19 cellular contexts compared by ENCODE assay signal in the genomic region with DNA sequence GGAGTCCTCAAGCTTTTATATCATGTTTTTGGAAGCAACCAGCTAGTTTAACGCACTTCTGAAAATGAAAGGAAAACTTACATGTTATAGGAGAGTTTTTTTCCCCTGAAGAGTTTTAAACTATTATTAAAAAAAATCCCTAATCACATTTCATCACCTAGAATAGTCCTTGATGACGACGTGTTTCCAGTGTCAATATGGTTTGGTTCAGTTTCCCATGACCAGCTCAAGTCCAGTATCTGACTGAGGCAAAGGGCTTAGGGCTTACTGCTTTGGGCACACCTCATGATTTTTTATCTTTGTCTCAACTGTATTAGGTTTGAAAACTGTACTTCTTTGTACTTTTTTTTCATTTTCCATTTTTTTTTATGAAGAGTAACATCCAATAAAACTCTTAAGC. TPM values are rescaled to one million over a fixed set of nuclear protein-coding genes. Genes with fewer than 3 reads are reported as not detected.
DNase-seq lines count a peak whose midpoint lies in the region; ATAC-seq, FAIRE-seq and TF ChIP-seq lines count a peak whose summit lies in the region.
"Had no signal": no experiment of that assay in that cellular context is flagged by ENCODE, and none has a peak within 500 bp of the region (broad histone marks: within the 10 kb centered on the region; RNA-seq: fewer than 3 reads in every experiment).

No MANE protein-coding gene starts in this region.

- TF ChIP-seq CTCF in activated CD8-positive, alpha-beta T cell treated with anti-CD3 and anti-CD28 coated beads for 36 hours (IDR thresholded peaks at IDR 0.05) = no peak
- TF ChIP-seq CTCF in fibroblast of villous mesenchyme (IDR thresholded peaks at IDR 0.05; ENCODE audit: insufficient read depth, low read depth, low read length) = no peak

- peak overlapping the region; percentile 29 for H3K4me3 ChIP-seq in fibroblast of villous mesenchyme (ENCODE audit: low read depth, low read length)
- H3K4me3 ChIP-seq: HAP-1, heart left ventricle, PC-9 had no signal

- peaks cover 4% of the 10 kb centered on the region for H3K9me3 Mint-ChIP-seq in activated CD8-positive, alpha-beta T cell treated with anti-CD3 and anti-CD28 coated beads for 36 hours
- H3K9me3 Mint-ChIP-seq in activated CD8-positive, alpha-beta T cell treated with anti-CD3 and anti-CD28 coated beads, Interleukin-2, amount 10 ng/mL, durations not matched to agents 7 days and 5 days (ENCODE audit: insufficient read depth) = no peaks in the 10 kb centered on the region
- H3K9me3 Mint-ChIP-seq: dendritic cell treated with granulocyte-macrophage colony-stimulating factor and Interleukin-4, amounts not matched to agents 40 ng/mL and 50 ng/mL, for 4 days had no signal

- peak; percentile 5 for DNase-seq in activated CD8-positive, alpha-beta T cell treated with anti-CD3 and anti-CD28 coated beads for 36 hours
- DNase-seq in activated CD8-positive, alpha-beta T cell treated with anti-CD3 and anti-CD28 coated beads, Interleukin-2, amount 10 ng/mL, durations not matched to agents 7 days and 5 days = no peak
- DNase-seq in GM18507 (ENCODE audit: extremely low spot score, insufficient read length, low read depth) = no peak
- DNase-seq in OCI-M1 (lab: John Stamatoyannopoulos, UW) = peak; percentile 71
- peak; percentile 39 for DNase-seq in fibroblast of villous mesenchyme (ENCODE audit: low read depth)
- DNase-seq in NCI-H2107 (lab: John Stamatoyannopoulos, UW) = no peak
- DNase-seq in NCI-H1930 (lab: John Stamatoyannopoulos, UW) = no peak
- no peak for DNase-seq in NK-92 (lab: John Stamatoyannopoulos, UW; ENCODE audit: unreplicated experiment)
- DNase-seq: DND-41, erythroblast, heart left ventricle, mesendoderm, NCI-H2081, NCI-H69, PC-9, retina had no signal

- POLR2A ChIA-PET in activated CD8-positive, alpha-beta T cell treated with anti-CD3 and anti-CD28 coated beads for 36 hours (lab: Charles Lee) = interaction anchor here (0.7 kb wide), 1 partner anchor 177 kb away, joined by 3 read pairs; no protein-coding TSS in a partner anchor
- POLR2A ChIA-PET in activated CD8-positive, alpha-beta T cell treated with anti-CD3 and anti-CD28 coated beads, Interleukin-2, amount 10 ng/mL, durations not matched to agents 7 days and 5 days (lab: Charles Lee) = no interaction called here

- FAIRE-seq in GM18507 (lab: Jason Lieb, UNC) = peak; percentile 61

- H3K27ac Mint-ChIP-seq in activated CD8-positive, alpha-beta T cell treated with anti-CD3 and anti-CD28 coated beads for 36 hours = peak overlapping the region; percentile 34
- H3K27ac Mint-ChIP-seq in activated CD8-positive, alpha-beta T cell treated with anti-CD3 and anti-CD28 coated beads, Interleukin-2, amount 10 ng/mL, durations not matched to agents 7 days and 5 days = no peak overlapping the region
- H3K27ac Mint-ChIP-seq: brain; dendritic cell treated with granulocyte-macrophage colony-stimulating factor and Interleukin-4, amounts not matched to agents 40 ng/mL and 50 ng/mL, for 4 days had no signal

- intact Hi-C loops in activated CD8-positive, alpha-beta T cell treated with anti-CD3 and anti-CD28 coated beads for 36 hours (cut with micrococcal nuclease) = no loop called here

- peak overlapping the region; percentile 32 for H3K4me3 Mint-ChIP-seq in activated CD8-positive, alpha-beta T cell treated with anti-CD3 and anti-CD28 coated beads for 36 hours
- H3K4me3 Mint-ChIP-seq in activated CD8-positive, alpha-beta T cell treated with anti-CD3 and anti-CD28 coated beads, Interleukin-2, amount 10 ng/mL, durations not matched to agents 7 days and 5 days = no peak overlapping the region
- H3K4me3 Mint-ChIP-seq: dendritic cell treated with granulocyte-macrophage colony-stimulating factor and Interleukin-4, amounts not matched to agents 40 ng/mL and 50 ng/mL, for 4 days had no signal

- H3K27me3 Mint-ChIP-seq in activated CD8-positive, alpha-beta T cell treated with anti-CD3 and anti-CD28 coated beads for 36 hours = no peaks in the 10 kb centered on the region
- H3K27me3 Mint-ChIP-seq in activated CD8-positive, alpha-beta T cell treated with anti-CD3 and anti-CD28 coated beads, Interleukin-2, amount 10 ng/mL, durations not matched to agents 7 days and 5 days (ENCODE audit: low read depth) = no peaks in the 10 kb centered on the region
- H3K27me3 Mint-ChIP-seq: brain; dendritic cell treated with granulocyte-macrophage colony-stimulating factor and Interleukin-4, amounts not matched to agents 40 ng/mL and 50 ng/mL, for 4 days had no signal

- peak; percentile 34 for ATAC-seq in activated CD8-positive, alpha-beta T cell treated with anti-CD3 and anti-CD28 coated beads for 36 hours
- no peak for ATAC-seq in activated CD8-positive, alpha-beta T cell treated with anti-CD3 and anti-CD28 coated beads, Interleukin-2, amount 10 ng/mL, durations not matched to agents 7 days and 5 days
- ATAC-seq: heart left ventricle had no signal

- H3K4me1 Mint-ChIP-seq in activated CD8-positive, alpha-beta T cell treated with anti-CD3 and anti-CD28 coated beads for 36 hours (ENCODE audit: low read depth) = peaks cover 54% of the 10 kb centered on the region
- H3K4me1 Mint-ChIP-seq in activated CD8-positive, alpha-beta T cell treated with anti-CD3 and anti-CD28 coated beads, Interleukin-2, amount 10 ng/mL, durations not matched to agents 7 days and 5 days (ENCODE audit: low read depth) = peaks cover 23% of the 10 kb centered on the region

- peaks cover 13% of the 10 kb centered on the region for H3K36me3 Mint-ChIP-seq in activated CD8-positive, alpha-beta T cell treated with anti-CD3 and anti-CD28 coated beads for 36 hours (ENCODE audit: low read depth)
- H3K36me3 Mint-ChIP-seq in activated CD8-positive, alpha-beta T cell treated with anti-CD3 and anti-CD28 coated beads, Interleukin-2, amount 10 ng/mL, durations not matched to agents 7 days and 5 days (ENCODE audit: low read depth) = peaks cover 3% of the 10 kb centered on the region

- CTCF ChIA-PET in activated CD8-positive, alpha-beta T cell treated with anti-CD3 and anti-CD28 coated beads for 36 hours (lab: Charles Lee) = interaction anchor here (1.0 to 2.8 kb wide), 2 partner anchors 12 to 15 kb away, joined by 3 to 16 read pairs; no protein-coding TSS in a partner anchor
- CTCF ChIA-PET in activated CD8-positive, alpha-beta T cell treated with anti-CD3 and anti-CD28 coated beads, Interleukin-2, amount 10 ng/mL, durations not matched to agents 7 days and 5 days (lab: Charles Lee) = interaction anchor here (2.0 kb wide), 1 partner anchor 12 kb away, joined by 10 read pairs; no protein-coding TSS in a partner anchor

RNA-seq across cellular contexts. Expression of gene URI1, which starts 36.1 kb away (rescaled TPM):
- 10 to 100 TPM; 65.5 to 71.1 TPM for total RNA-seq in activated CD8-positive, alpha-beta T cell treated with anti-CD3 and anti-CD28 coated beads for 36 hours
- total RNA-seq in activated CD8-positive, alpha-beta T cell treated with anti-CD3 and anti-CD28 coated beads, Interleukin-2, amount 10 ng/mL, durations not matched to agents 7 days and 5 days = 10 to 100 TPM; 48.1 to 54.3 TPM
- 54.4 and 60.9 TPM in 2 replicates for total RNA-seq in fibroblast of villous mesenchyme

Comparison
In these comparisons a context has a peak if more than half of its experiments do, and no peak if none do; other contexts are left out.
1. DNase-seq: peak in activated CD8-positive, alpha-beta T cell treated with anti-CD3 and anti-CD28 coated beads for 36 hours (single experiment), OCI-M1 (single experiment) and fibroblast of villous mesenchyme (single experiment); none in activated CD8-positive, alpha-beta T cell treated with anti-CD3 and anti-CD28 coated beads, Interleukin-2, amount 10 ng/mL, durations not matched to agents 7 days and 5 days (single experiment), GM18507 (single experiment), NCI-H2107 (single experiment), NCI-H1930 (0 of 2) and NK-92 (single experiment).